11 cellular contexts compared by ENCODE assay signal in genomic region chr11:8342821-8343681, GRCh38.
DNase-seq lines count a peak whose midpoint lies in the region; ATAC-seq and TF ChIP-seq lines count a peak whose summit lies in the region.
"Had no signal": no experiment of that assay in that cellular context is flagged by ENCODE, and none has a peak within 500 bp of the region (broad histone marks: within the 10 kb centered on the region; RNA-seq: fewer than 3 reads in every experiment).

No MANE protein-coding gene starts in this region.

- H3K79me2 ChIP-seq in osteoblast (ENCODE audit: insufficient read depth, low read length): no peaks in the 10 kb centered on the region

- no peak overlapping the region for H3K4me3 Mint-ChIP-seq in CD4-positive, alpha-beta T cell

- POLR2A ChIA-PET in CD4-positive, alpha-beta T cell (lab: Charles Lee): no interaction called here

- TF ChIP-seq CTCF in foreskin keratinocyte (conservative IDR thresholded peaks at IDR 0.05) (no peak), adrenal gland (IDR thresholded peaks at IDR 0.05) (no peak), osteoblast (IDR thresholded peaks at IDR 0.05; ENCODE audit: extremely low read depth, low read depth, low read length) (no peak)
- TF ChIP-seq CTCF in CD4-positive, alpha-beta T cell (IDR thresholded peaks at IDR 0.05): no peak

- CTCF ChIA-PET in CD4-positive, alpha-beta T cell (lab: Charles Lee): no interaction called here

- no peaks in the 10 kb centered on the region for H3K9me3 Mint-ChIP-seq in CD4-positive, alpha-beta T cell

- peaks cover 7% of the 10 kb centered on the region for H3K27me3 Mint-ChIP-seq in CD4-positive, alpha-beta T cell

- H3K4me1 Mint-ChIP-seq in CD4-positive, alpha-beta T cell (ENCODE audit: low read depth): no peaks in the 10 kb centered on the region

- H3K4me3 ChIP-seq in adrenal gland (no peak overlapping the region), osteoblast (ENCODE audit: insufficient read depth, low read length) (no peak overlapping the region)
- H3K4me3 ChIP-seq: lower lobe of right lung had no signal

- intact Hi-C loops in adrenal gland (cut with DNase I): no loop called here
- intact Hi-C loops in CD4-positive, alpha-beta T cell (cut with DNase I, micrococcal nuclease): no loop called here

- no peak overlapping the region for H3K27ac Mint-ChIP-seq in CD4-positive, alpha-beta T cell

- H3K4me1 ChIP-seq in foreskin keratinocyte (no peaks in the 10 kb centered on the region), adrenal gland (replicated peaks in 1 of 2) (no peaks in the 10 kb centered on the region), osteoblast (ENCODE audit: insufficient read depth, low read length) (no peaks in the 10 kb centered on the region)
- H3K4me1 ChIP-seq: lower lobe of right lung had no signal

- H3K9me3 ChIP-seq in adrenal gland (replicated peaks in 1 of 3) (no peaks in the 10 kb centered on the region), osteoblast (ENCODE audit: low read depth, low read length) (no peaks in the 10 kb centered on the region)
- H3K9me3 ChIP-seq in CD4-positive, alpha-beta T cell (ENCODE audit: control insufficient read depth, low read length): no peaks in the 10 kb centered on the region
- H3K9me3 ChIP-seq: lower lobe of right lung had no signal

- no peak overlapping the region for H3K27ac ChIP-seq in foreskin keratinocyte
- no peak overlapping the region for H3K27ac ChIP-seq in adrenal gland
- no peak overlapping the region for H3K27ac ChIP-seq in osteoblast (ENCODE audit: low read depth, low read length)
- no peak overlapping the region for H3K27ac ChIP-seq in CD4-positive, alpha-beta T cell (ENCODE audit: low read depth, low read length)
- H3K27ac ChIP-seq: lower lobe of right lung had no signal

- ATAC-seq in GM18499 (IDR thresholded peaks at IDR 0.05; ENCODE audit: insufficient read depth, unreplicated experiment) (peak; percentile 56), GM19455 (IDR thresholded peaks at IDR 0.05; ENCODE audit: unreplicated experiment) (peak; percentile 73), HG03159 (IDR thresholded peaks at IDR 0.05; ENCODE audit: unreplicated experiment) (peak; percentile 70), foreskin keratinocyte (peak; percentile 83)
- no peak for ATAC-seq in CD4-positive, alpha-beta T cell (ENCODE audit: poor library complexity)

- TF ChIP-seq POLR2A in adrenal gland (IDR thresholded peaks at IDR 0.05): no peak

- H3K27me3 ChIP-seq in foreskin keratinocyte: peaks cover 21% of the 10 kb centered on the region
- no peaks in the 10 kb centered on the region for H3K27me3 ChIP-seq in adrenal gland
- H3K27me3 ChIP-seq in osteoblast (ENCODE audit: insufficient read depth, low read length): peaks cover 7% of the 10 kb centered on the region
- H3K27me3 ChIP-seq in CD4-positive, alpha-beta T cell (ENCODE audit: control insufficient read depth, insufficient read depth, low read length): no peaks in the 10 kb centered on the region

- WGBS in adrenal gland, 4 donors: 68 to 82% (median 77%) methylated on average over 12 to 18 of the region's 18 CpGs

- H3K36me3 ChIP-seq in adrenal gland (replicated peaks in 1 of 2): no peaks in the 10 kb centered on the region
- H3K36me3 ChIP-seq in osteoblast (ENCODE audit: insufficient read depth, low read length): no peaks in the 10 kb centered on the region
- H3K36me3 ChIP-seq: lower lobe of right lung had no signal

- no peaks in the 10 kb centered on the region for H3K36me3 Mint-ChIP-seq in CD4-positive, alpha-beta T cell (ENCODE audit: low read depth)

- no peak for DNase-seq in foreskin keratinocyte
- DNase-seq in adrenal gland: no peak
- DNase-seq in activated effector memory CD4-positive, alpha-beta T cell treated with Interleukin-2 at 50 U/mL for 16 hours: no peak
- no peak for DNase-seq in osteoblast (ENCODE audit: insufficient read length, low spot score, missing footprints)
- no peak for DNase-seq in CD4-positive, alpha-beta T cell
- DNase-seq: activated CD4-positive, alpha-beta T cell treated with anti-CD3 and anti-CD28 coated beads, Interleukin-2, amount 50 U/mL, for 4 hours; lower lobe of right lung; NCI-H2171 had no signal

- H4K20me1 ChIP-seq in osteoblast (ENCODE audit: insufficient read depth, low read length): no peaks in the 10 kb centered on the region

- no peak overlapping the region for H2AFZ ChIP-seq in osteoblast (ENCODE audit: low read length)

- no peak overlapping the region for H3K4me2 ChIP-seq in osteoblast (ENCODE audit: insufficient read depth, low read length)
